In the genomic region with DNA sequence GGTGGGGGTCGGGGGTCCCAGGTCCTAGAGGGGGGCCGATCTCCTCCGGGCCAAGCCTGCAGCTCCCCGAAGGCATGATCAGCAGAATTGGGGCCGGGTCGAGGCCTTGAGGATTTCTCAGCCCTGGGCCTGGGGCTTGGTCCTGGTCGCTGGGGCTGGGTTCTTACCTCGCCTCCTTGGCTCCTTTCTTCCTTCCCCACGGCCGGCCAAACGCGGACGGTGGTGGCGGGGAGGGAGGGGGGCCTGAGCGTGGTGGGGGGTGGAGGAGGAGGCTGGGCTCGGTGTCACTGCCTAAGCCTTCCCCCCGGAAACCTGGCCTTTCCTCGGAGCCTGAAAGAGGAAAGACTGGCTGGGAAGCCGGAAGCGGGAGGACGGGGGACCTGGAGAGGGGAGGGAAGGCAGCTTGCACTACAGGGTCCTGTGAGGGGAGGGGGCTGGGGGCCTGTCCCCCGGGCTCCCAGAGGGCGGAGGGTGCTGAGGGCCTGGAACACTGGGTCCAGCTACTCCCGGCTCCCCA, we compare ENCODE assay signal across 8 cellular contexts. TPM values are rescaled to one million over a fixed set of nuclear protein-coding genes. Genes with fewer than 3 reads are reported as not detected.
DNase-seq lines count a peak whose midpoint lies in the region; ATAC-seq and TF ChIP-seq lines count a peak whose summit lies in the region.

A gene with protein sequence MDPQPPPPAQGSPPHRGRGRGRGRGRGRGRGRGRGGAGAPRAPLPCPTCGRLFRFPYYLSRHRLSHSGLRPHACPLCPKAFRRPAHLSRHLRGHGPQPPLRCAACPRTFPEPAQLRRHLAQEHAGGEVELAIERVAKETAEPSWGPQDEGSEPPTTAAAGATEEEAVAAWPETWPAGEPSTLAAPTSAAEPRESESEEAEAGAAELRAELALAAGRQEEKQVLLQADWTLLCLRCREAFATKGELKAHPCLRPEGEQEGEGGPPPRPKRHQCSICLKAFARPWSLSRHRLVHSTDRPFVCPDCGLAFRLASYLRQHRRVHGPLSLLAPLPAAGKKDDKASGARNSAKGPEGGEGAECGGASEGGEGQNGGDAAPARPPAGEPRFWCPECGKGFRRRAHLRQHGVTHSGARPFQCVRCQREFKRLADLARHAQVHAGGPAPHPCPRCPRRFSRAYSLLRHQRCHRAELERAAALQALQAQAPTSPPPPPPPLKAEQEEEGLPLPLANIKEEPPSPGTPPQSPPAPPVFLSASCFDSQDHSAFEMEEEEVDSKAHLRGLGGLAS (minus strand): TSS at position 221 of the 517 bp plus-strand sequence. CDS start 1,209 bp downstream, outside the sequence.

- peaks cover 24% of the 10 kb centered on the region for H3K4me1 Mint-ChIP-seq in CD14-positive monocyte

- ATAC-seq in GM18868 (IDR thresholded peaks at IDR 0.05; ENCODE audit: unreplicated experiment), result no peak

- H3K9me3 Mint-ChIP-seq in CD14-positive monocyte, result peaks cover 0 to 6% (median 1%) of the 10 kb centered on the region in 7 donors

- peak within 1 kb of the TSS; percentile 21 to 71 (median 61) for H3K27ac Mint-ChIP-seq in CD14-positive monocyte

- TF ChIP-seq CTCF in CD14-positive monocyte (IDR thresholded peaks at IDR 0.05), result no peak
- TF ChIP-seq CTCF in HFF-Myc (IDR thresholded peaks at IDR 0.05; ENCODE audit: low read depth, low read length, missing control alignments), result no peak

- intact Hi-C loops in CD14-positive monocyte (cut with micrococcal nuclease), result loop anchor here in 1 of 2 donors (5.0 kb wide), 1 partner anchor 52 kb away; no protein-coding TSS in a partner anchor

- peak within 1 kb of the TSS; percentile 76 for H3K4me3 ChIP-seq in HFF-Myc (replicated peaks; ENCODE audit: low read depth, low read length)

- H3K27me3 Mint-ChIP-seq in CD14-positive monocyte (ENCODE audit: low read depth in 3 of 3), result peaks cover 13 to 16% (median 16%) of the 10 kb centered on the region in 3 donors

- peaks cover 3 to 10% of the 10 kb centered on the region in 2 donors for H3K36me3 Mint-ChIP-seq in CD14-positive monocyte

- DNase-seq in CD14-positive monocyte (ENCODE audit: low spot score) (peak; percentile 81), HFF-Myc (ENCODE audit: extremely low read depth, low read depth) (peak; percentile 70), NCI-H226 (peak; percentile 91), cerebellum (ENCODE audit: low spot score) (peak; percentile 89), kidney glomerular epithelial cell (lab: John Stamatoyannopoulos, UW) (peak; percentile 70)
- DNase-seq in activated CD4-positive, CD25-positive, alpha-beta regulatory T cell treated with anti-CD3 and anti-CD28 coated beads, Interleukin-2, amount 50 U/mL, for 16 hours (ENCODE audit: low read depth, low spot score), result peak; percentile 48
- peak; percentile 74 to 87 (median 81) for DNase-seq in stimulated activated CD4-positive, alpha-beta T cell treated with anti-CD3 and anti-CD28 coated beads, Interleukin-12 subunit alpha, Interleukin-12 subunit beta, amount 100 ng/mL, for 48 hours (ENCODE audit: low read depth in 2 of 3, low spot score in 1 of 3)

- peak within 1 kb of the TSS; percentile 82 to 88 for H3K4me3 Mint-ChIP-seq in CD14-positive monocyte

RNA-seq across cellular contexts. Expression of the gene that starts here (rescaled TPM):
- under 1 TPM in 1 of 2 donors, not detected in 1; 0.05 TPM for polyA plus RNA-seq in CD14-positive monocyte
- 3.9 TPM for total RNA-seq in cerebellum

Comparison
In these comparisons a context has a peak if more than half of its experiments do, and no peak if none do; other contexts are left out.
1. Peak in DNase-seq in CD14-positive monocyte; RNA of the gene not detected or under 1 TPM.